ENCODE assay signal across 23 cellular contexts in the genomic region with DNA sequence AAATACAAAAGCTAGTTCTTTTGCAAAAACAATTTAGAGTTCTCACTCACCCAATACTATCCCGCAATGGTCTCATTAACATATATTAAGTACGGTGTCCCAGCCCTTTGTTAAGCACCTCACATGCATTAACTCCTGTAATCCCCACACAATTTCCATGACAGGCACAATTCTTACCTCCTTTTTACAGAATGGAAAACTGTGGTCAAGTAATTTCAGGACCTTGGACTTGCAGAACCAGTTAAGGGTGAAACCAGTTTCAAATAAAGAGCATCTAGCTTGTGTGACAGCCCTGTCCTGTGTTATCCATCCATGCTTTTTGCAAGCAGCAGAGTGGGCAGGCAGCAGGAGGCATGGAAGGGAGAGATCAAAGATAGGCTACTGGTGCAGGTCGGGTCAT.
"Had no signal": no experiment of that assay in that cellular context is flagged by ENCODE, and none has a peak within 500 bp of the region (broad histone marks: within the 10 kb centered on the region; RNA-seq: fewer than 3 reads in every experiment).

No MANE protein-coding gene starts in this region.

- H3K36me3 Mint-ChIP-seq: activated naive CD4-positive, alpha-beta T cell treated with anti-CD3 and anti-CD28 coated beads, Interleukin-2, amount 50 U/mL, for 24 hours; brain; naive thymus-derived CD4-positive, alpha-beta T cell; T-cell had no signal

- ATAC-seq: activated CD8-positive, alpha-beta T cell treated with anti-CD3 and anti-CD28 coated beads, Interleukin-2, amount 10 ng/mL, durations not matched to agents 7 days and 5 days; esophagus mucosa; left lobe of liver; naive thymus-derived CD4-positive, alpha-beta T cell; T-cell had no signal

- H3K27me3 ChIP-seq: spleen, upper lobe of left lung had no signal

- H3K27me3 Mint-ChIP-seq: brain; dendritic cell treated with granulocyte-macrophage colony-stimulating factor and Interleukin-4, amounts not matched to agents 40 ng/mL and 50 ng/mL, for 4 days had no signal

- H3K9me3 ChIP-seq: thoracic aorta, upper lobe of left lung had no signal

- DNase-seq: activated CD4-positive, alpha-beta T cell treated with anti-CD3 and anti-CD28 coated beads for 1 hour; activated CD4-positive, alpha-beta T cell treated with anti-CD3 and anti-CD28 coated beads, Interleukin-2, amount 50 U/mL, for 1 hour; activated CD8-positive, alpha-beta T cell treated with anti-CD3 and anti-CD28 coated beads, Interleukin-2, amount 10 ng/mL, durations not matched to agents 7 days and 5 days; activated gamma-delta T cell treated with Interleukin-2 at 50 U/mL for 16 hours; aorta; effector CD8-positive, alpha-beta T cell; foreskin melanocyte; naive thymus-derived CD4-positive, alpha-beta T cell; retina; spleen; stimulated activated CD4-positive, alpha-beta T cell treated with anti-CD3 and anti-CD28 coated beads, Interleukin-4, amount 100 ng/mL, for 1 hour; stimulated activated naive CD4-positive, alpha-beta T cell; T-cell; upper lobe of left lung; WERI-Rb-1 had no signal

- H3K27ac ChIP-seq: spleen, thoracic aorta, upper lobe of left lung, WERI-Rb-1 had no signal

- H3K36me3 ChIP-seq: spleen, thoracic aorta, upper lobe of left lung, WERI-Rb-1 had no signal

- H3K4me3 Mint-ChIP-seq: activated CD8-positive, alpha-beta T cell treated with anti-CD3 and anti-CD28 coated beads, Interleukin-2, amount 10 ng/mL, durations not matched to agents 7 days and 5 days; activated naive CD4-positive, alpha-beta T cell treated with anti-CD3 and anti-CD28 coated beads, Interleukin-2, amount 50 U/mL, for 24 hours; brain; dendritic cell treated with granulocyte-macrophage colony-stimulating factor and Interleukin-4, amounts not matched to agents 40 ng/mL and 50 ng/mL, for 4 days; naive thymus-derived CD4-positive, alpha-beta T cell; T-cell; T-helper 2 cell treated with Interferon-gamma antibody and Interleukin-4, amounts not matched to agents 5 μg/mL and 100 μg/mL, for 36 hours had no signal

- H3K4me3 ChIP-seq: lung, spleen, thoracic aorta, upper lobe of left lung had no signal

- H3K9me3 Mint-ChIP-seq: T-helper 2 cell treated with Interferon-gamma antibody and Interleukin-4, amounts not matched to agents 5 μg/mL and 100 μg/mL, for 36 hours had no signal

- H3K4me1 Mint-ChIP-seq: activated naive CD4-positive, alpha-beta T cell treated with anti-CD3 and anti-CD28 coated beads, Interleukin-2, amount 50 U/mL, for 24 hours; naive thymus-derived CD4-positive, alpha-beta T cell; T-cell had no signal

- H3K4me1 ChIP-seq: spleen, upper lobe of left lung had no signal

- H3K27ac Mint-ChIP-seq: activated CD8-positive, alpha-beta T cell treated with anti-CD3 and anti-CD28 coated beads, Interleukin-2, amount 10 ng/mL, durations not matched to agents 7 days and 5 days; activated naive CD4-positive, alpha-beta T cell treated with anti-CD3 and anti-CD28 coated beads, Interleukin-2, amount 50 U/mL, for 24 hours; brain; dendritic cell treated with granulocyte-macrophage colony-stimulating factor and Interleukin-4, amounts not matched to agents 40 ng/mL and 50 ng/mL, for 4 days; T-cell; T-helper 2 cell treated with Interferon-gamma antibody and Interleukin-4, amounts not matched to agents 5 μg/mL and 100 μg/mL, for 36 hours had no signal
